Comparison of ENCODE assay signal across 11 cellular contexts in the genomic region with DNA sequence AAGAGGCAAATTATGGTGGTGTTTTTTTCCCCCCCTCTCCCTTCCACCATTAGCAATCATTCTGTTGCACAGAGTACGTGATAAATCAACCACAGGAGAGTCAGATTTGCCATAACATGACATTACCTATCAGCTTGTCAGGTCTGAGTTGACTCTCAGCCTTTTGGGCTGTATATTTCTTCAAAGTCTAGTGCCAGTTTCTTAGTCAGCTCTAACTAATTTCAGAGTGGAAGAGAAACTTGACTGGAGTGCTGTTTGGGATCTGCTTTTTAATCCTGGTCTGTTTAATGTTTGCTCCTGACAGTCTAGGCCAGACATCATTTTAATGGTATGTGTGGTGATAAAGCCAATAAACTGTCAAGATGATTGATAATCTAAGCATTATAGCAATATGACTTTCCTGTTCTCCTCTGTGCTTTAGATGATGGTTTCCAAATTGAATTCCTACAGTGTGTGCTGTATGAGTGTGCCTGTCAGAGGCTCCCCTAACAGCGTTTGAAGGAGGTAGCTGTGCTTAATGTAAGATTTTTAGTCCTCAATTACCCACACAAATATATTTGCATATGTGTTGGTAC.
DNase-seq lines count a peak whose midpoint lies in the region; ATAC-seq and TF ChIP-seq lines count a peak whose summit lies in the region.
"Had no signal": no experiment of that assay in that cellular context is flagged by ENCODE, and none has a peak within 500 bp of the region (broad histone marks: within the 10 kb centered on the region; RNA-seq: fewer than 3 reads in every experiment).

No MANE protein-coding gene starts in this region.

- DNase-seq in AG08396 (ENCODE audit: low spot score): peak; percentile 23
- peak; percentile 15 for DNase-seq in LoVo (ENCODE audit: low spot score)
- peak; percentile 81 for DNase-seq in astrocyte of the spinal cord (ENCODE audit: low read depth, low spot score)
- DNase-seq in mucosa of descending colon: no peak
- no peak for DNase-seq in NCI-H510A treated with DMSO at 0.1 percent for 48 hours (lab: John Stamatoyannopoulos, UW)
- DNase-seq in left ventricle myocardium superior: no peak
- DNase-seq in D341Med (ENCODE audit: low spot score): no peak
- DNase-seq in brain microvascular endothelial cell: no peak
- DNase-seq: activated CD4-positive, alpha-beta T cell treated with anti-CD3 and anti-CD28 coated beads, Interleukin-2, amount 50 U/mL, for 1 hour; activated naive CD8-positive, alpha-beta T cell treated with anti-CD3 and anti-CD28 coated beads, Interleukin-2, amount 10 ng/mL, durations not matched to agents 7 days and 5 days had no signal

- H3K36me3 ChIP-seq in mucosa of descending colon (ENCODE audit: low read depth): no peaks in the 10 kb centered on the region
- no peaks in the 10 kb centered on the region for H3K36me3 ChIP-seq in brain microvascular endothelial cell (replicated peaks)
- H3K36me3 ChIP-seq: SJCRH30 had no signal

- H3K4me3 ChIP-seq in astrocyte of the spinal cord (ENCODE audit: low read depth, low read length) (no peak overlapping the region), mucosa of descending colon (no peak overlapping the region), brain microvascular endothelial cell (ENCODE audit: low read depth, low read length) (no peak overlapping the region)
- H3K4me3 ChIP-seq: SJCRH30 had no signal

- no peak for TF ChIP-seq CTCF in astrocyte of the spinal cord (IDR thresholded peaks at IDR 0.05; ENCODE audit: low read depth, low read length)
- no peak for TF ChIP-seq CTCF in mucosa of descending colon (IDR thresholded peaks at IDR 0.05)
- TF ChIP-seq CTCF in brain microvascular endothelial cell (IDR thresholded peaks at IDR 0.05; ENCODE audit: low read depth, low read length, missing control alignments): no peak

- no peaks in the 10 kb centered on the region for H3K9me3 ChIP-seq in mucosa of descending colon
- H3K9me3 ChIP-seq: SJCRH30 had no signal

- no peak overlapping the region for H3K27ac ChIP-seq in brain microvascular endothelial cell
- H3K27ac ChIP-seq: SJCRH30 had no signal

- intact Hi-C loops in mucosa of descending colon (cut with DNase I, micrococcal nuclease) (loop anchor here in 1 of 2 donors (10.0 kb wide), 1 partner anchor 104 kb away; a partner anchor contains a TSS), left ventricle myocardium superior (cut with micrococcal nuclease) (no loop called here)

- ATAC-seq in mucosa of descending colon (peak; percentile 61), left ventricle myocardium superior (no peak)

- H3K27me3 ChIP-seq in brain microvascular endothelial cell (replicated peaks): peaks cover 9% of the 10 kb centered on the region
- H3K27me3 ChIP-seq: SJCRH30 had no signal

- peaks cover 12% of the 10 kb centered on the region for H3K4me1 ChIP-seq in mucosa of descending colon (ENCODE audit: low read depth)
- H3K4me1 ChIP-seq: SJCRH30 had no signal

- in situ Hi-C loops in astrocyte of the spinal cord (cut with HindIII; ENCODE audit: low sequenced_read_pairs): no loop called here
- in situ Hi-C loops in brain microvascular endothelial cell (cut with HindIII; ENCODE audit: low pct_ligation_motif_present, low sequenced_read_pairs): no loop called here

Comparison
In these comparisons a context has a peak if more than half of its experiments do, and no peak if none do; other contexts are left out.
1. DNase-seq: peak in AG08396 (single experiment), LoVo (single experiment) and astrocyte of the spinal cord (single experiment); none in mucosa of descending colon (0 of 3), NCI-H510A treated with DMSO at 0.1 percent for 48 hours (single experiment), left ventricle myocardium superior (single experiment), D341Med (single experiment) and brain microvascular endothelial cell (single experiment).